In the genomic region with DNA sequence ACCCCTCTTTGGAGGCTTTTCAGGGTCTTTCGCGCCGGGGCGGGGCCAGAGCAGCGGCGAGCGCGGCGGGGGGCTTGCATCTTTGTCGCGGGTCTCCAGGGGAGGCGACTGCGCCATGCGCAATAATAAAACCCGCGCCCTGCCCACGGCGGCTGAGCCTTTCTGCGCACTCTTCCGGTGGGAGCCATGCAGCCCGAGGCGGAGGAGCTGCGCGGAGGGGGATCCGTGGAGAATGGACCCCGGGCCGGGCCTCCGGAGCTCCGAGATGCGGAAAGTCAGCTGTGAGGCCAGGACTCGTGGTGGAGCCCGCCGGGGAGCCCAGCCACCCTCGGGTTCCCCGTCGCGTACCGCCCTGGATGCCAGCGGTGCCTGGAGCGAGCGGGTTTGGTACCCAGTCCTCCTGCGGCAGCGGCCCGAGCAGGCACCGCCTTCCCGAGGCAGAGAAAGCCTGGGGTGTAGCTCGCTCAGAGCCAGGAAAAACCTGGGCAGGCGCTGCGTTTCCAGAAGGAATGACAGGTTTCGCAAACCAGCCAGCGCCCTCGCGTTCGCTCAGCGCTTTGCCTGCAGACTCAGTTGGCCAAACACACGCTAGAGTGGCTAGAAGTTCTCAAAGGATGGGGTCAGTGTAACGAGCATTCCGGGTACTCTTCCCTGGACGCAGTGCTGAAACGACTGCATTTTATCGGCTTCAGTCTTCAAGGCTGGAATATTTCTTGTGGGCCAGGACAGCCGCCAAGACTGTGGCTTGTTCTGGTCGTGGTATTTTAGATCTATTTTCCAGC, we compare ENCODE assay signal across 8 cellular contexts. TPM values are rescaled to one million over a fixed set of nuclear protein-coding genes. Genes with fewer than 3 reads are reported as not detected.
A peak's percentile ranks its signal among the peaks of the same experiment; 100 is the strongest.
DNase-seq lines count a peak whose midpoint lies in the region; ATAC-seq and TF ChIP-seq lines count a peak whose summit lies in the region.

No MANE protein-coding gene starts in this region.

- H3K4me3 Mint-ChIP-seq in CD8-positive, alpha-beta memory T cell = peak overlapping the region in 6 of 7 donors; percentile 35 to 71 (median 55)
- peak overlapping the region; percentile 12 for H3K4me3 Mint-ChIP-seq in activated CD8-positive, alpha-beta memory T cell treated with anti-CD3 and anti-CD28 coated beads, Interleukin-2, amount 10 ng/mL, durations not matched to agents 7 days and 5 days
- peak overlapping the region; percentile 81 for H3K4me3 Mint-ChIP-seq in nephron progenitor cell

- no peak overlapping the region for H3K27ac ChIP-seq in CD8-positive, alpha-beta memory T cell (ENCODE audit: low read depth, low read length)

- CTCF ChIA-PET in CD8-positive, alpha-beta memory T cell (lab: Charles Lee) = no interaction called here
- CTCF ChIA-PET in activated CD8-positive, alpha-beta memory T cell treated with anti-CD3 and anti-CD28 coated beads, Interleukin-2, amount 10 ng/mL, durations not matched to agents 7 days and 5 days (lab: Charles Lee) = interaction anchor here (0.9 to 1.2 kb wide), 3 partner anchors 12 to 91 kb away, joined by 3 to 4 read pairs (median 3); no protein-coding TSS in a partner anchor

- POLR2A ChIA-PET in CD8-positive, alpha-beta memory T cell (lab: Charles Lee) = no interaction called here

- peaks cover 15% of the 10 kb centered on the region for H3K27me3 ChIP-seq in CD8-positive, alpha-beta memory T cell (ENCODE audit: insufficient read depth, low read length, poor library complexity, severe bottlenecking)

- H3K4me3 ChIP-seq in CD8-positive, alpha-beta memory T cell (ENCODE audit: low read length) = no peak overlapping the region
- peak overlapping the region; percentile 79 for H3K4me3 ChIP-seq in fibroblast of villous mesenchyme (ENCODE audit: low read depth, low read length)

- peaks cover 44 to 71% of the 10 kb centered on the region in 2 donors for H3K27me3 Mint-ChIP-seq in CD8-positive, alpha-beta memory T cell
- peaks cover 80% of the 10 kb centered on the region for H3K27me3 Mint-ChIP-seq in activated CD8-positive, alpha-beta memory T cell treated with anti-CD3 and anti-CD28 coated beads, Interleukin-2, amount 10 ng/mL, durations not matched to agents 7 days and 5 days
- peaks cover 6% of the 10 kb centered on the region for H3K27me3 Mint-ChIP-seq in nephron progenitor cell (ENCODE audit: low read depth, poor library complexity)

- H3K4me1 Mint-ChIP-seq in CD8-positive, alpha-beta memory T cell = peaks cover 4 to 19% (median 9%) of the 10 kb centered on the region in 3 donors
- H3K4me1 Mint-ChIP-seq in activated CD8-positive, alpha-beta memory T cell treated with anti-CD3 and anti-CD28 coated beads, Interleukin-2, amount 10 ng/mL, durations not matched to agents 7 days and 5 days = peaks cover 11% of the 10 kb centered on the region
- H3K4me1 Mint-ChIP-seq in nephron progenitor cell = peaks cover 43% of the 10 kb centered on the region

- H3K36me3 ChIP-seq in CD8-positive, alpha-beta memory T cell (ENCODE audit: insufficient read depth, low read length) = no peaks in the 10 kb centered on the region

- no peak for DNase-seq in CD8-positive, alpha-beta memory T cell
- peak; percentile 28 for DNase-seq in KBM-7
- no peak for DNase-seq in activated CD8-positive, alpha-beta memory T cell treated with anti-CD3 and anti-CD28 coated beads, Interleukin-2, amount 10 ng/mL, durations not matched to agents 7 days and 5 days
- peak; percentile 73 for DNase-seq in fibroblast of villous mesenchyme (ENCODE audit: low read depth)
- peak; percentile 65 for DNase-seq in nephron progenitor cell
- no peak for DNase-seq in T-helper 9 cell
- DNase-seq in stimulated activated CD4-positive, alpha-beta T cell treated with anti-CD3 and anti-CD28 coated beads, Interleukin-1b, Interleukin-23, amount 100 ng/mL, for 48 hours = no peak

- no peak overlapping the region for H3K27ac Mint-ChIP-seq in CD8-positive, alpha-beta memory T cell
- H3K27ac Mint-ChIP-seq in activated CD8-positive, alpha-beta memory T cell treated with anti-CD3 and anti-CD28 coated beads, Interleukin-2, amount 10 ng/mL, durations not matched to agents 7 days and 5 days = no peak overlapping the region
- peak overlapping the region; percentile 61 for H3K27ac Mint-ChIP-seq in nephron progenitor cell

- TF ChIP-seq CTCF in fibroblast of villous mesenchyme (IDR thresholded peaks at IDR 0.05; ENCODE audit: insufficient read depth, low read depth, low read length) (no peak), nephron progenitor cell (IDR thresholded peaks at IDR 0.05) (no peak)

- H3K4me1 ChIP-seq in CD8-positive, alpha-beta memory T cell (ENCODE audit: insufficient read depth, low read length) = no peaks in the 10 kb centered on the region

- H3K9me3 ChIP-seq in CD8-positive, alpha-beta memory T cell (ENCODE audit: low read length) = no peaks in the 10 kb centered on the region

- in situ Hi-C loops in KBM-7 (cut with MboI; ENCODE audit: low pct_unique_long_range_greater_than_20kb, low sequenced_read_pairs) = no loop called here

- peaks cover 0 to 5% (median 0%) of the 10 kb centered on the region in 5 donors for H3K9me3 Mint-ChIP-seq in CD8-positive, alpha-beta memory T cell
- no peaks in the 10 kb centered on the region for H3K9me3 Mint-ChIP-seq in activated CD8-positive, alpha-beta memory T cell treated with anti-CD3 and anti-CD28 coated beads, Interleukin-2, amount 10 ng/mL, durations not matched to agents 7 days and 5 days (ENCODE audit: low read depth)
- H3K9me3 Mint-ChIP-seq in nephron progenitor cell = no peaks in the 10 kb centered on the region

- ATAC-seq in activated CD8-positive, alpha-beta memory T cell treated with anti-CD3 and anti-CD28 coated beads, Interleukin-2, amount 10 ng/mL, durations not matched to agents 7 days and 5 days = peak; percentile 59
- ATAC-seq in HG02610 (IDR thresholded peaks at IDR 0.05; ENCODE audit: unreplicated experiment) = no peak

- no peaks in the 10 kb centered on the region for H3K36me3 Mint-ChIP-seq in CD8-positive, alpha-beta memory T cell
- no peaks in the 10 kb centered on the region for H3K36me3 Mint-ChIP-seq in activated CD8-positive, alpha-beta memory T cell treated with anti-CD3 and anti-CD28 coated beads, Interleukin-2, amount 10 ng/mL, durations not matched to agents 7 days and 5 days
- peaks cover 23% of the 10 kb centered on the region for H3K36me3 Mint-ChIP-seq in nephron progenitor cell (ENCODE audit: low read depth)

RNA-seq across cellular contexts. Expression of gene AKAP12, which starts 1.3 kb away (rescaled TPM):
- total RNA-seq in CD8-positive, alpha-beta memory T cell = 1 to 10 TPM; 1.1 to 1.3 TPM
- 0.03 TPM for polyA plus RNA-seq in CD8-positive, alpha-beta memory T cell
- under 1 TPM; 0.75 to 0.85 TPM for total RNA-seq in activated CD8-positive, alpha-beta memory T cell treated with anti-CD3 and anti-CD28 coated beads, Interleukin-2, amount 10 ng/mL, durations not matched to agents 7 days and 5 days
- total RNA-seq in fibroblast of villous mesenchyme = 99.5 and 123 TPM in 2 replicates

Comparison
In these comparisons a context has a peak if more than half of its experiments do, and no peak if none do; other contexts are left out.
1. DNase-seq: peak in KBM-7 (single experiment), fibroblast of villous mesenchyme (single experiment) and nephron progenitor cell (single experiment); none in CD8-positive, alpha-beta memory T cell (0 of 5), activated CD8-positive, alpha-beta memory T cell treated with anti-CD3 and anti-CD28 coated beads, Interleukin-2, amount 10 ng/mL, durations not matched to agents 7 days and 5 days (single experiment), T-helper 9 cell (single experiment) and stimulated activated CD4-positive, alpha-beta T cell treated with anti-CD3 and anti-CD28 coated beads, Interleukin-1b, Interleukin-23, amount 100 ng/mL, for 48 hours (single experiment).
2. H3K4me3 Mint-ChIP-seq: peak in every context shown above with its lines; median percentile 81 in nephron progenitor cell; 55 in CD8-positive, alpha-beta memory T cell; 12 in activated CD8-positive, alpha-beta memory T cell treated with anti-CD3 and anti-CD28 coated beads, Interleukin-2, amount 10 ng/mL, durations not matched to agents 7 days and 5 days.
3. RNA of gene AKAP12, which starts 1.3 kb away (total RNA-seq): 99.5 to 123 TPM in fibroblast of villous mesenchyme; 1.1 to 1.3 TPM in CD8-positive, alpha-beta memory T cell and 0.75 to 0.85 TPM in activated CD8-positive, alpha-beta memory T cell treated with anti-CD3 and anti-CD28 coated beads, Interleukin-2, amount 10 ng/mL, durations not matched to agents 7 days and 5 days; every median in the first group is over 10 times any median in the second.